In the genomic region with DNA sequence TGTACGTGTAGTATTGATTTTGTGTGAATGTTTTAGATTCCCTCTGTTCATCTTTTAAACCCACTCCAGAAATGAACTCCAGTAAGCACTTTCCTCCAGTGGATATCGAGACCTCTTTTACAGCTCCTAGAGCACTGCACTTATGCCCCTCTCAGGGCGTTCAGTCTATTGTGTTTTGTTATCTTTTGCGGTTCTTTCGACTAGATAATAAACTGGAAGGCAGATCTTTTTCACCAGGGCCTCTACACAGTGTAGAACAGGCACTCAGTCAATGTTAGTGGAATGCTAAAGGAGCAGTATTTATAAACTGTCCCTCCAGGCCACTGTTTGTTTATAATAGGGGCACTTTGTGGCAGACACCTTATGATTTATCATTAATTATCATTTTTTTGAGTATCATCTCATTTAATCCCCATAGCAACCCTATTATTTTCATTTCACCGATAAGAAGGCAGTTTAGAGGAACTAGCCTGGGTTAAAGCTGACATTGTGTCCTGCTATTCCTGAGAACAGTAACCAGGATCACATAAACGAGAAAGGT, we compare ENCODE assay signal across 8 cellular contexts. TPM values are rescaled to one million over a fixed set of nuclear protein-coding genes. Genes with fewer than 3 reads are reported as not detected.
DNase-seq lines count a peak whose midpoint lies in the region; ATAC-seq, FAIRE-seq and TF ChIP-seq lines count a peak whose summit lies in the region.

No MANE protein-coding gene starts in this region.

- H2AK5ac ChIP-seq in mesenchymal stem cell (ENCODE audit: low read length, severe bottlenecking) = no peak overlapping the region

- H3K4ac ChIP-seq in mesenchymal stem cell (ENCODE audit: low read depth in 1 of 2, low read length in 2 of 2) = no peak overlapping the region

- no peaks in the 10 kb centered on the region for H3K9me3 ChIP-seq in Caco-2
- no peaks in the 10 kb centered on the region for H3K9me3 ChIP-seq in MG63
- H3K9me3 ChIP-seq in astrocyte (ENCODE audit: insufficient read depth, low read depth, low read length) = no peaks in the 10 kb centered on the region
- no peaks in the 10 kb centered on the region for H3K9me3 ChIP-seq in mesenchymal stem cell (ENCODE audit: control insufficient read depth, low read length)

- intact Hi-C loops in Caco-2 (cut with micrococcal nuclease; ENCODE audit: unreplicated experiment) = loop anchor here (1.0 to 10.0 kb wide), 4 partner anchors 18 to 519 kb away; partner anchors contain the start of gene HNRNPLL

- H3K4me1 Mint-ChIP-seq in Caco-2 (ENCODE audit: low read depth, unreplicated experiment) (peaks cover 34% of the 10 kb centered on the region), astrocyte (ENCODE audit: low read depth, unreplicated experiment) (peaks cover 29% of the 10 kb centered on the region)

- H3K36me3 Mint-ChIP-seq in Caco-2 (ENCODE audit: insufficient read depth, unreplicated experiment) (peaks cover 42% of the 10 kb centered on the region), astrocyte (ENCODE audit: low read depth, unreplicated experiment) (peaks cover 6% of the 10 kb centered on the region)

- H3K9ac ChIP-seq in astrocyte (ENCODE audit: low read length) = peak overlapping the region; percentile 89
- peak overlapping the region; percentile 92 for H3K9ac ChIP-seq in mesenchymal stem cell (ENCODE audit: low read length)

- H3K14ac ChIP-seq in mesenchymal stem cell (ENCODE audit: low read length in 2 of 2) = no peak overlapping the region

- peaks cover 30% of the 10 kb centered on the region for H4K20me1 ChIP-seq in astrocyte (ENCODE audit: insufficient read depth, low read length)

- H2AFZ ChIP-seq in astrocyte (ENCODE audit: low read depth, low read length) (peak overlapping the region; percentile 83), mesenchymal stem cell (ENCODE audit: low read depth, low read length) (no peak overlapping the region)

- H3K4me1 ChIP-seq in Caco-2 = peaks cover 41% of the 10 kb centered on the region
- peaks cover 21% of the 10 kb centered on the region for H3K4me1 ChIP-seq in astrocyte (ENCODE audit: insufficient read depth, low read length)
- H3K4me1 ChIP-seq in mesenchymal stem cell (ENCODE audit: control insufficient read depth, insufficient read depth, low read depth, low read length) = peaks cover 7% of the 10 kb centered on the region

- FAIRE-seq in astrocyte (lab: Jason Lieb, UNC) = no peak

- TSS peak; percentile 94 for BruUV-seq in Caco-2 (replicated peaks; lab: Mats Ljungman, UMichigan)

- peaks cover 41% of the 10 kb centered on the region for H3K79me2 ChIP-seq in astrocyte (ENCODE audit: insufficient read depth, low read length)

- TF ChIP-seq CTCF in Caco-2 (IDR thresholded peaks at IDR 0.05; ENCODE audit: insufficient read depth in 1 of 2, low read depth in 1 of 2, low read length in 1 of 2, severe bottlenecking in 1 of 2, unreplicated experiment in 1 of 2) (no peak), astrocyte (IDR thresholded peaks at IDR 0.05; ENCODE audit: insufficient read depth, low read depth, low read length) (no peak)

- H2BK120ac ChIP-seq in mesenchymal stem cell (ENCODE audit: low read depth, low read length) = no peak overlapping the region

- no peaks in the 10 kb centered on the region for H3K27me3 ChIP-seq in Caco-2 (replicated peaks; ENCODE audit: control insufficient read depth, insufficient read depth, low read length)
- no peaks in the 10 kb centered on the region for H3K27me3 ChIP-seq in MG63
- no peaks in the 10 kb centered on the region for H3K27me3 ChIP-seq in astrocyte (ENCODE audit: insufficient read depth, low read length)
- H3K27me3 ChIP-seq in mesenchymal stem cell (ENCODE audit: control insufficient read depth in 1 of 2, insufficient read depth in 1 of 2, low read length in 2 of 2) = no peaks in the 10 kb centered on the region

- no peaks in the 10 kb centered on the region for H3K27me3 Mint-ChIP-seq in Caco-2 (ENCODE audit: insufficient read depth, unreplicated experiment)
- H3K27me3 Mint-ChIP-seq in astrocyte (ENCODE audit: low read depth, unreplicated experiment) = no peaks in the 10 kb centered on the region

- H2BK5ac ChIP-seq in mesenchymal stem cell (ENCODE audit: low read depth, low read length, poor library complexity, severe bottlenecking) = no peak overlapping the region

- ATAC-seq in GM18519 (IDR thresholded peaks at IDR 0.05; ENCODE audit: low FRiP score, unreplicated experiment) = no peak
- ATAC-seq in HG03442 (IDR thresholded peaks at IDR 0.05; ENCODE audit: unreplicated experiment) = no peak

- CTCF ChIA-PET in Caco-2 (lab: Charles Lee) = interaction anchor here (0.6 to 4.1 kb wide), 2 partner anchors 45 to 107 kb away, joined by 3 to 42 read pairs; no protein-coding TSS in a partner anchor

- no peak overlapping the region for H2BK15ac ChIP-seq in mesenchymal stem cell (ENCODE audit: low read depth, poor library complexity, severe bottlenecking)

- no peak overlapping the region for H3K18ac ChIP-seq in mesenchymal stem cell (ENCODE audit: low read depth in 1 of 2, low read length in 2 of 2)

- H3K27ac ChIP-seq in astrocyte (ENCODE audit: low read depth, low read length) = peak overlapping the region; percentile 86
- peak overlapping the region; percentile 90 for H3K27ac ChIP-seq in mesenchymal stem cell (ENCODE audit: low read length, poor library complexity, severe bottlenecking)

- DNase-seq in Caco-2 = peak; percentile 54 to 63
- no peak for DNase-seq in MG63
- no peak for DNase-seq in astrocyte (ENCODE audit: low read depth)
- DNase-seq in mesenchymal stem cell = no peak
- DNase-seq in NCI-H774 (lab: John Stamatoyannopoulos, UW) = no peak
- DNase-seq in NK-92 (lab: John Stamatoyannopoulos, UW; ENCODE audit: unreplicated experiment) = no peak

- H3K36me3 ChIP-seq in Caco-2 (ENCODE audit: control insufficient read depth, insufficient read depth, low read length) (no peaks in the 10 kb centered on the region), MG63 (peaks cover 8% of the 10 kb centered on the region; the same call in 1 of the 2 replicates), astrocyte (ENCODE audit: insufficient read depth, low read length) (no peaks in the 10 kb centered on the region), mesenchymal stem cell (ENCODE audit: control insufficient read depth in 1 of 2, insufficient read depth in 2 of 2, low read depth in 1 of 2, low read length in 2 of 2) (peaks cover 0 to 8% of the 10 kb centered on the region in 2 experiments)

- POLR2A ChIA-PET in Caco-2 (lab: Charles Lee) = interaction anchor here (0.5 to 1.7 kb wide), 10 partner anchors 13 to 370 kb away, joined by 3 to 12 read pairs (median 3); partner anchors contain the start of genes MAP4K3 and SRSF7

- H3K79me1 ChIP-seq in mesenchymal stem cell (replicated peaks; ENCODE audit: low read length, poor library complexity, severe bottlenecking) = peaks cover 10% of the 10 kb centered on the region

- no peak overlapping the region for H2BK12ac ChIP-seq in mesenchymal stem cell (ENCODE audit: low read length in 2 of 2)

- peak overlapping the region; percentile 83 for H3K4me2 ChIP-seq in astrocyte (ENCODE audit: low read length)
- peak overlapping the region; percentile 69 for H3K4me2 ChIP-seq in mesenchymal stem cell (ENCODE audit: low read length, poor library complexity, severe bottlenecking)

- no peak overlapping the region for H3K23ac ChIP-seq in mesenchymal stem cell (ENCODE audit: low read length in 2 of 2)

- H3K4me3 Mint-ChIP-seq in Caco-2 (ENCODE audit: unreplicated experiment) (peak overlapping the region; percentile 91), astrocyte (ENCODE audit: unreplicated experiment) (peak overlapping the region; percentile 85)

- WGBS in mesenchymal stem cell = 30% methylated on average over 5 of the region's 7 CpGs

- H4K8ac ChIP-seq in mesenchymal stem cell (ENCODE audit: low read length) = no peak overlapping the region

- H3K4me3 ChIP-seq in Caco-2 (ENCODE audit: low read depth, low read length) (peak overlapping the region; percentile 62), MG63 (peak overlapping the region; percentile 82), astrocyte (ENCODE audit: insufficient read depth, low read depth, low read length) (peak overlapping the region; percentile 85), mesenchymal stem cell (ENCODE audit: insufficient read depth in 1 of 2, low read depth in 1 of 2, low read length in 2 of 2) (peak overlapping the region in 1 of 2 experiments; percentile 92)

- H3K9me3 Mint-ChIP-seq in Caco-2 (ENCODE audit: unreplicated experiment) = no peaks in the 10 kb centered on the region
- H3K9me3 Mint-ChIP-seq in astrocyte (ENCODE audit: unreplicated experiment) = no peaks in the 10 kb centered on the region

- no peak overlapping the region for H4K91ac ChIP-seq in mesenchymal stem cell (ENCODE audit: low read length)

- H3K27ac Mint-ChIP-seq in Caco-2 (ENCODE audit: unreplicated experiment) (peak overlapping the region; percentile 92), astrocyte (ENCODE audit: unreplicated experiment) (peak overlapping the region; percentile 91)

RNA-seq across cellular contexts. Expression of gene SOS1, which starts 0.7 kb away (rescaled TPM):
- 49.7 and 50.1 TPM in 2 replicates for total RNA-seq in Caco-2 (2022)
- total RNA-seq in MG63 (2014; rRNA removed; shearing (Covaris generic); ENCODE audit: low replicate concordance) = 4.9 and 9.2 TPM in 2 replicates
- 33.3 and 44.0 TPM in 2 replicates for total RNA-seq in astrocyte
- polyA plus RNA-seq in mesenchymal stem cell (2013, experiment 1 of 2) = 25.2 TPM
- polyA plus RNA-seq in mesenchymal stem cell (2013, experiment 2 of 2) = 22.5 TPM

Comparison
In these comparisons a context has a peak if more than half of its experiments do, and no peak if none do; other contexts are left out.
1. DNase-seq: peak in Caco-2 (2 of 2); none in MG63 (single experiment), astrocyte (single experiment), mesenchymal stem cell (single experiment), NCI-H774 (single experiment) and NK-92 (single experiment).